1 cellular context compared by ENCODE assay signal in genomic region chr1:161502641-161503393, GRCh38.
TF ChIP-seq lines count a peak whose summit lies in the region.

No MANE protein-coding gene starts in this region.

TF ChIP-seq in K562, 482 proteins besides CTCF, POLR2A, EP300 and RAD21 (continued from another document and continues in another):
- TF ChIP-seq, protein P1, sequence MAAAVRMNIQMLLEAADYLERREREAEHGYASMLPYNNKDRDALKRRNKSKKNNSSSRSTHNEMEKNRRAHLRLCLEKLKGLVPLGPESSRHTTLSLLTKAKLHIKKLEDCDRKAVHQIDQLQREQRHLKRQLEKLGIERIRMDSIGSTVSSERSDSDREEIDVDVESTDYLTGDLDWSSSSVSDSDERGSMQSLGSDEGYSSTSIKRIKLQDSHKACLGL (CRISPR knock-in tag; IDR thresholded peaks at IDR 0.05; ENCODE audit: borderline replicate concordance, poor library complexity, severe bottlenecking): no peak
- TF ChIP-seq, protein P2, sequence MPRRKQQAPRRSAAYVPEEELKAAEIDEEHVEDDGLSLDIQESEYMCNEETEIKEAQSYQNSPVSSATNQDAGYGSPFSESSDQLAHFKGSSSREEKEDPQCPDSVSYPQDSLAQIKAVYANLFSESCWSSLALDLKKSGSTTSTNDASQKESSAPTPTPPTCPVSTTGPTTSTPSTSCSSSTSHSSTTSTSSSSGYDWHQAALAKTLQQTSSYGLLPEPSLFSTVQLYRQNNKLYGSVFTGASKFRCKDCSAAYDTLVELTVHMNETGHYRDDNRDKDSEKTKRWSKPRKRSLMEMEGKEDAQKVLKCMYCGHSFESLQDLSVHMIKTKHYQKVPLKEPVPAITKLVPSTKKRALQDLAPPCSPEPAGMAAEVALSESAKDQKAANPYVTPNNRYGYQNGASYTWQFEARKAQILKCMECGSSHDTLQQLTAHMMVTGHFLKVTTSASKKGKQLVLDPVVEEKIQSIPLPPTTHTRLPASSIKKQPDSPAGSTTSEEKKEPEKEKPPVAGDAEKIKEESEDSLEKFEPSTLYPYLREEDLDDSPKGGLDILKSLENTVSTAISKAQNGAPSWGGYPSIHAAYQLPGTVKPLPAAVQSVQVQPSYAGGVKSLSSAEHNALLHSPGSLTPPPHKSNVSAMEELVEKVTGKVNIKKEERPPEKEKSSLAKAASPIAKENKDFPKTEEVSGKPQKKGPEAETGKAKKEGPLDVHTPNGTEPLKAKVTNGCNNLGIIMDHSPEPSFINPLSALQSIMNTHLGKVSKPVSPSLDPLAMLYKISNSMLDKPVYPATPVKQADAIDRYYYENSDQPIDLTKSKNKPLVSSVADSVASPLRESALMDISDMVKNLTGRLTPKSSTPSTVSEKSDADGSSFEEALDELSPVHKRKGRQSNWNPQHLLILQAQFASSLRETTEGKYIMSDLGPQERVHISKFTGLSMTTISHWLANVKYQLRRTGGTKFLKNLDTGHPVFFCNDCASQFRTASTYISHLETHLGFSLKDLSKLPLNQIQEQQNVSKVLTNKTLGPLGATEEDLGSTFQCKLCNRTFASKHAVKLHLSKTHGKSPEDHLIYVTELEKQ (CRISPR knock-in tag; IDR thresholded peaks at IDR 0.05): no peak
- TF ChIP-seq XRCC5 (IDR thresholded peaks at IDR 0.05; ENCODE audit: low read depth, low read length): no peak
- TF ChIP-seq ZNF766 (CRISPR knock-in tag; conservative IDR thresholded peaks at IDR 0.05): no peak
- TF ChIP-seq MCM7 (IDR thresholded peaks at IDR 0.05): no peak
- no peak for TF ChIP-seq CBFB (CRISPR knock-in tag; IDR thresholded peaks at IDR 0.05)
- TF ChIP-seq ZNF584 (CRISPR knock-in tag; IDR thresholded peaks at IDR 0.05; ENCODE audit: low read depth): peak; percentile 74; the same call in 1 of the 2 replicates
- no peak for TF ChIP-seq SREBF1 (IDR thresholded peaks at IDR 0.05; ENCODE audit: borderline replicate concordance, low read depth, low read length)
- TF ChIP-seq RCOR1 (IDR thresholded peaks at IDR 0.05; ENCODE audit: borderline replicate concordance in 1 of 2, low read depth in 2 of 2, low read length in 2 of 2): peak in 1 of 2 experiments; percentile 78; a peak in 3 of 4 replicates
- TF ChIP-seq, protein P3, sequence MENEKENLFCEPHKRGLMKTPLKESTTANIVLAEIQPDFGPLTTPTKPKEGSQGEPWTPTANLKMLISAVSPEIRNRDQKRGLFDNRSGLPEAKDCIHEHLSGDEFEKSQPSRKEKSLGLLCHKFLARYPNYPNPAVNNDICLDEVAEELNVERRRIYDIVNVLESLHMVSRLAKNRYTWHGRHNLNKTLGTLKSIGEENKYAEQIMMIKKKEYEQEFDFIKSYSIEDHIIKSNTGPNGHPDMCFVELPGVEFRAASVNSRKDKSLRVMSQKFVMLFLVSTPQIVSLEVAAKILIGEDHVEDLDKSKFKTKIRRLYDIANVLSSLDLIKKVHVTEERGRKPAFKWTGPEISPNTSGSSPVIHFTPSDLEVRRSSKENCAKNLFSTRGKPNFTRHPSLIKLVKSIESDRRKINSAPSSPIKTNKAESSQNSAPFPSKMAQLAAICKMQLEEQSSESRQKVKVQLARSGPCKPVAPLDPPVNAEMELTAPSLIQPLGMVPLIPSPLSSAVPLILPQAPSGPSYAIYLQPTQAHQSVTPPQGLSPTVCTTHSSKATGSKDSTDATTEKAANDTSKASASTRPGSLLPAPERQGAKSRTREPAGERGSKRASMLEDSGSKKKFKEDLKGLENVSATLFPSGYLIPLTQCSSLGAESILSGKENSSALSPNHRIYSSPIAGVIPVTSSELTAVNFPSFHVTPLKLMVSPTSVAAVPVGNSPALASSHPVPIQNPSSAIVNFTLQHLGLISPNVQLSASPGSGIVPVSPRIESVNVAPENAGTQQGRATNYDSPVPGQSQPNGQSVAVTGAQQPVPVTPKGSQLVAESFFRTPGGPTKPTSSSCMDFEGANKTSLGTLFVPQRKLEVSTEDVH (IDR thresholded peaks at IDR 0.05; ENCODE audit: low read depth, partially characterized antibody): no peak
- TF ChIP-seq ZNF431 (CRISPR knock-in tag; IDR thresholded peaks at IDR 0.05): no peak
- no peak for TF ChIP-seq ZBTB49 (CRISPR knock-in tag; IDR thresholded peaks at IDR 0.05; ENCODE audit: borderline replicate concordance)
- peak; percentile 94 for TF ChIP-seq DPF2 (IDR thresholded peaks at IDR 0.05)
- TF ChIP-seq USF2 (CRISPR knock-in tag; IDR thresholded peaks at IDR 0.05): no peak
- no peak for TF ChIP-seq SMAD1 (IDR thresholded peaks at IDR 0.05; ENCODE audit: low read depth, low read length, partially characterized antibody)
- peak; percentile 66 for TF ChIP-seq MEIS2 (IDR thresholded peaks at IDR 0.05; ENCODE audit: partially characterized antibody)
- TF ChIP-seq NFE2L1 (tag; IDR thresholded peaks at IDR 0.05; ENCODE audit: borderline replicate concordance, low read depth): no peak
- TF ChIP-seq E2F4 (CRISPR knock-in tag; IDR thresholded peaks at IDR 0.05; ENCODE audit: low read depth): no peak
- TF ChIP-seq ZNF133 (CRISPR knock-in tag; IDR thresholded peaks at IDR 0.05): no peak
- no peak for TF ChIP-seq CBX8 (IDR thresholded peaks at IDR 0.05; ENCODE audit: borderline replicate concordance, extremely low read depth, low read depth, low read length, poor library complexity, severe bottlenecking)
- TF ChIP-seq ZNF316 (IDR thresholded peaks at IDR 0.05): peak; percentile 91
- no peak for TF ChIP-seq KHSRP (IDR thresholded peaks at IDR 0.05)
- TF ChIP-seq TCF7 (IDR thresholded peaks at IDR 0.05; ENCODE audit: borderline replicate concordance): no peak
- TF ChIP-seq NCOR1 (IDR thresholded peaks at IDR 0.05): peak; percentile 81
- no peak for TF ChIP-seq E2F1 (CRISPR knock-in tag; IDR thresholded peaks at IDR 0.05)
- no peak for TF ChIP-seq ZNF780A (CRISPR knock-in tag; IDR thresholded peaks at IDR 0.05)
- no peak for TF ChIP-seq REST (CRISPR knock-in tag; IDR thresholded peaks at IDR 0.05; ENCODE audit: low read depth)
- TF ChIP-seq ZNF778 (CRISPR knock-in tag; IDR thresholded peaks at IDR 0.05): no peak
- no peak for TF ChIP-seq SAFB (IDR thresholded peaks at IDR 0.05; ENCODE audit: borderline replicate concordance, low read depth, low read length)
- TF ChIP-seq KAT7 (CRISPR knock-in tag; IDR thresholded peaks at IDR 0.05; ENCODE audit: borderline replicate concordance): no peak
- TF ChIP-seq PREB (CRISPR knock-in tag; IDR thresholded peaks at IDR 0.05): no peak
- no peak for TF ChIP-seq MCM2 (IDR thresholded peaks at IDR 0.05; ENCODE audit: low read depth)
- no peak for TF ChIP-seq ZNF76 (CRISPR knock-in tag; IDR thresholded peaks at IDR 0.05; ENCODE audit: borderline replicate concordance)
- TF ChIP-seq ARNT (IDR thresholded peaks at IDR 0.05): 0 out of 4 replicates have a peak, but pooled peaks of 1 of the 2 experiments have one; percentile 38
- TF ChIP-seq ZNF212 (CRISPR knock-in tag; IDR thresholded peaks at IDR 0.05): no peak
- peak; percentile 32 for TF ChIP-seq POLR3A (IDR thresholded peaks at IDR 0.05; ENCODE audit: borderline replicate concordance, extremely low read depth, insufficient read depth, insufficient read length)
- TF ChIP-seq PHB (CRISPR knock-in tag; IDR thresholded peaks at IDR 0.05): no peak
- no peak for TF ChIP-seq PTTG1 (tag; IDR thresholded peaks at IDR 0.05; ENCODE audit: low read depth)
- no peak for TF ChIP-seq JUNB (CRISPR knock-in tag; conservative IDR thresholded peaks at IDR 0.05)
- no peak for TF ChIP-seq ZBED1 (IDR thresholded peaks at IDR 0.05)
- TF ChIP-seq, protein P4, sequence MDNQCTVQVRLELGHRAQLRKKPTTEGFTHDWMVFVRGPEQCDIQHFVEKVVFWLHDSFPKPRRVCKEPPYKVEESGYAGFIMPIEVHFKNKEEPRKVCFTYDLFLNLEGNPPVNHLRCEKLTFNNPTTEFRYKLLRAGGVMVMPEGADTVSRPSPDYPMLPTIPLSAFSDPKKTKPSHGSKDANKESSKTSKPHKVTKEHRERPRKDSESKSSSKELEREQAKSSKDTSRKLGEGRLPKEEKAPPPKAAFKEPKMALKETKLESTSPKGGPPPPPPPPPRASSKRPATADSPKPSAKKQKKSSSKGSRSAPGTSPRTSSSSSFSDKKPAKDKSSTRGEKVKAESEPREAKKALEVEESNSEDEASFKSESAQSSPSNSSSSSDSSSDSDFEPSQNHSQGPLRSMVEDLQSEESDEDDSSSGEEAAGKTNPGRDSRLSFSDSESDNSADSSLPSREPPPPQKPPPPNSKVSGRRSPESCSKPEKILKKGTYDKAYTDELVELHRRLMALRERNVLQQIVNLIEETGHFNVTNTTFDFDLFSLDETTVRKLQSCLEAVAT (IDR thresholded peaks at IDR 0.05): peak in 1 of 2 experiments; percentile 57; a peak in 1 of 4 replicates
- no peak for TF ChIP-seq ZNF507 (tag; conservative IDR thresholded peaks at IDR 0.05)
- TF ChIP-seq HSF4 (CRISPR knock-in tag; IDR thresholded peaks at IDR 0.05; ENCODE audit: borderline replicate concordance): no peak
- TF ChIP-seq HMGN3 (IDR thresholded peaks at IDR 0.05; ENCODE audit: borderline replicate concordance, extremely low read depth, insufficient read length, low read depth, low read length): no peak
